16 cellular contexts compared by ENCODE assay signal in genomic region chr1:217014066-217014465, GRCh38.
"Had no signal": no experiment of that assay in that cellular context is flagged by ENCODE, and none has a peak within 500 bp of the region (broad histone marks: within the 10 kb centered on the region; RNA-seq: fewer than 3 reads in every experiment).

No MANE protein-coding gene starts in this region.

- DNase-seq: effector CD4-positive, alpha-beta T cell; endodermal cell; erythroblast; foreskin keratinocyte; hippocampal formation; left colon; mesendoderm; naive B cell; psoas muscle; sigmoid colon; stimulated activated CD4-positive, alpha-beta T cell treated with anti-CD3 and anti-CD28 coated beads, Interleukin-2, amount 100 ng/mL, for 24 hours; stimulated activated CD4-positive, alpha-beta T cell treated with anti-CD3 and anti-CD28 coated beads, Interleukin-4, amount 100 ng/mL, for 4 hours; stimulated activated naive B cell treated with anti-CD40 and anti-IgM and Interleukin-4, amounts not matched to agents 10 μg/mL and 1 μg/mL and 100 μg/mL, for 72 hours; stimulated activated naive CD8-positive, alpha-beta T cell treated with anti-CD3 and anti-CD28 coated beads, Interleukin-15, amount 100 ng/mL, for 72 hours; substantia nigra; trophoblast cell had no signal
